1 cellular context compared by ENCODE assay signal in the genomic region with DNA sequence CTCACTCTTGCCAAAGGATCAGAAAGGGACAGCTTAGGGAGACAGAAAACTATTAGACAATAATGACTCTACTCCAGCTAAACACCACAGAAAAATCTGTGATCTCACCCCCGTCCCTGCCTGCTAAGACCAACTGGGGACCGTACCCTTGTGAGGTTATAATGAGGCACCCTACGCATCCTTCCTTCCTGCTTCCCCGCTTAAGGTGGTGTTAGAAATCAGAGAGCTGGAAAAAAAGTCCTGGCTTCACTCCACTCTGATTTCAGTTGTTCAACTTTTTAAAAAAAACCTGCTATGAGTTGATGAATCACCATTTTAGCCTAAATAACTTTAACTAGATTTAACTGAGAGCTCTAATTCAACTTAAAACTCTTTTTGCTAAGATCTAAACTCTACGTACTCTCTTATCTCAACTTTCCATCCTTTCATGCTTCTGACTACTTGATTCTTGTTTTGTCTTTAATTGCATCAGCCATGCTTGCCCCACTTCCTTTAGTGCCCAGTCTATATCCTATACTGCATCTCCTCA.
TF ChIP-seq lines count a peak whose summit lies in the region.

No MANE protein-coding gene starts in this region.

TF ChIP-seq in H1, 55 proteins besides CTCF, POLR2A, EP300 and RAD21:
- TF ChIP-seq, protein P1, sequence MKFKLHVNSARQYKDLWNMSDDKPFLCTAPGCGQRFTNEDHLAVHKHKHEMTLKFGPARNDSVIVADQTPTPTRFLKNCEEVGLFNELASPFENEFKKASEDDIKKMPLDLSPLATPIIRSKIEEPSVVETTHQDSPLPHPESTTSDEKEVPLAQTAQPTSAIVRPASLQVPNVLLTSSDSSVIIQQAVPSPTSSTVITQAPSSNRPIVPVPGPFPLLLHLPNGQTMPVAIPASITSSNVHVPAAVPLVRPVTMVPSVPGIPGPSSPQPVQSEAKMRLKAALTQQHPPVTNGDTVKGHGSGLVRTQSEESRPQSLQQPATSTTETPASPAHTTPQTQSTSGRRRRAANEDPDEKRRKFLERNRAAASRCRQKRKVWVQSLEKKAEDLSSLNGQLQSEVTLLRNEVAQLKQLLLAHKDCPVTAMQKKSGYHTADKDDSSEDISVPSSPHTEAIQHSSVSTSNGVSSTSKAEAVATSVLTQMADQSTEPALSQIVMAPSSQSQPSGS (IDR thresholded peaks at IDR 0.05; ENCODE audit: low read length): no peak
- TF ChIP-seq RBBP5 (IDR thresholded peaks at IDR 0.05; ENCODE audit: borderline replicate concordance, low read depth, low read length) (no peak), TCF12 (IDR thresholded peaks at IDR 0.05; ENCODE audit: low read depth, low read length) (no peak), POLR2AphosphoS5 (IDR thresholded peaks at IDR 0.05; ENCODE audit: low read depth, low read length) (no peak), GTF2F1 (IDR thresholded peaks at IDR 0.05; ENCODE audit: borderline replicate concordance, low read depth, low read length) (no peak), NANOG (IDR thresholded peaks at IDR 0.05; ENCODE audit: insufficient read depth, low read depth, low read length, poor library complexity, severe bottlenecking) (no peak)
TF ChIP-seq in H1: peak in this region for 0.
